In genomic region chr9:137069508-137070071, GRCh38 we compare ENCODE assay signal across 8 cellular contexts. TPM values are rescaled to one million over a fixed set of nuclear protein-coding genes. Genes with fewer than 3 reads are reported as not detected.
A peak's percentile ranks its signal among the peaks of the same experiment; 100 is the strongest.
DNase-seq lines count a peak whose midpoint lies in the region; ATAC-seq and TF ChIP-seq lines count a peak whose summit lies in the region.

No MANE protein-coding gene starts in this region.

- DNase-seq in AG10803 (ENCODE audit: low read depth): no peak
- no peak for DNase-seq in PC-3
- peak in 2 of 3 donors; percentile 50 to 61 for DNase-seq in right cardiac atrium
- DNase-seq in SKM-1 treated with dmso at 0.1 percent for 144 hours (lab: John Stamatoyannopoulos, UW; ENCODE audit: unreplicated experiment): no peak
- no peak for DNase-seq in G401 (ENCODE audit: low spot score)
- DNase-seq in NCI-H2029 treated with DMSO at 0.1 percent for 48 hours (lab: John Stamatoyannopoulos, UW): no peak

- peaks cover 30% of the 10 kb centered on the region for H3K79me2 ChIP-seq in PC-3 (ENCODE audit: low read length)

- no peaks in the 10 kb centered on the region for H3K9me2 ChIP-seq in PC-3 (replicated peaks; ENCODE audit: low read length)

- no peaks in the 10 kb centered on the region for H3K27me3 ChIP-seq in PC-3 (ENCODE audit: low read length)
- H3K27me3 ChIP-seq in right cardiac atrium (ENCODE audit: control insufficient read depth, insufficient read depth): no peaks in the 10 kb centered on the region

- peaks cover 13% of the 10 kb centered on the region; the same call in 1 of the 2 replicates for H4K20me1 ChIP-seq in PC-3 (ENCODE audit: low read length)

- POLR2A ChIA-PET in PC-3 (lab: Charles Lee; ENCODE audit: unreplicated experiment): no interaction called here

- H3K4me2 ChIP-seq in PC-3 (ENCODE audit: low read length): peak overlapping the region; percentile 95

- CTCF ChIA-PET in PC-3 (lab: Charles Lee): interaction anchor here (0.9 to 1.2 kb wide), 2 partner anchors 23 to 40 kb away, joined by 4 to 12 read pairs; partner anchors contain the start of gene NPDC1

- no peak overlapping the region for H2AFZ ChIP-seq in PC-3 (ENCODE audit: low read length)

- H3K9me3 ChIP-seq in PC-3 (ENCODE audit: low read length) (no peaks in the 10 kb centered on the region), right cardiac atrium (ENCODE audit: control insufficient read depth, low read length) (no peaks in the 10 kb centered on the region)

- in situ Hi-C loops in G401 (cut with HindIII; ENCODE audit: low sequenced_read_pairs): no loop called here

- TF ChIP-seq CTCF in AG10803 (conservative IDR thresholded peaks at IDR 0.05; ENCODE audit: low read length) (no peak), PC-3 (conservative IDR thresholded peaks at IDR 0.05; ENCODE audit: low read depth, low read length) (no peak)

- no peaks in the 10 kb centered on the region for H3K36me3 ChIP-seq in PC-3 (ENCODE audit: low read depth, low read length)

- peak; percentile 8 for ATAC-seq in GM19467 (IDR thresholded peaks at IDR 0.05; ENCODE audit: unreplicated experiment)
- peak; percentile 25 for ATAC-seq in PC-3
- no peak for ATAC-seq in right cardiac atrium
- ATAC-seq in HG02884 (IDR thresholded peaks at IDR 0.05; ENCODE audit: unreplicated experiment): no peak

- peaks cover 2% of the 10 kb centered on the region for H3F3A ChIP-seq in PC-3 (ENCODE audit: low read length, unreplicated experiment)

- H3K4me1 ChIP-seq in PC-3 (ENCODE audit: insufficient read depth, low read length): peaks cover 20% of the 10 kb centered on the region
- H3K4me1 ChIP-seq in right cardiac atrium (ENCODE audit: control insufficient read depth, insufficient read depth, low read length): no peaks in the 10 kb centered on the region

- 8% methylated on average over 48 of the region's 48 CpGs for WGBS in right cardiac atrium

- intact Hi-C loops in PC-3 (cut with micrococcal nuclease) (loop anchor here (1.0 kb wide), 1 partner anchor 17 kb away; the partner anchor contains the start of gene MAN1B1), right cardiac atrium (cut with DNase I) (loop anchor here in 1 of 4 donors (10.0 kb wide), 1 partner anchor 285 kb away; no protein-coding TSS in a partner anchor)

- H3K27ac ChIP-seq in PC-3 (ENCODE audit: low read length) (no peak overlapping the region), right cardiac atrium (ENCODE audit: low read length) (no peak overlapping the region)

- BruUV-seq in PC-3 (replicated peaks; lab: Mats Ljungman, UMichigan): no TSS peak

- peak overlapping the region; percentile 47; the same call in 1 of the 2 replicates for H3K9ac ChIP-seq in PC-3 (ENCODE audit: low read length)

- H3K4me3 ChIP-seq in AG10803 (ENCODE audit: low read length) (0 out of 2 replicates have a peak overlapping the region, but pooled peaks have one; percentile 3), PC-3 (ENCODE audit: low read length) (peak overlapping the region; percentile 84), right cardiac atrium (ENCODE audit: low read length) (no peak overlapping the region)

RNA-seq across cellular contexts. Expression of gene SAPCD2, which starts 0.8 kb away (rescaled TPM):
- 98.4 and 134 TPM in 2 replicates for total RNA-seq in PC-3 (2014; rRNA removed)
- under 1 TPM; 0.08 to 0.63 (median 0.28) TPM for total RNA-seq in right cardiac atrium
- polyA plus RNA-seq in right cardiac atrium: 0.18 TPM
- total RNA-seq in G401 (2014; rRNA removed; shearing (Covaris generic)): 62.9 and 63.5 TPM in 2 replicates

RNA-seq across cellular contexts. Expression of gene UAP1L1, which starts 7.7 kb away (rescaled TPM):
- total RNA-seq in PC-3 (2014; rRNA removed) (5.0 and 6.4 TPM in 2 replicates), right cardiac atrium (10 to 100 TPM in 3 of 4 donors, 1 to 10 TPM in 1; 9.8 to 14.0 (median 12.4) TPM)
- 10.1 TPM for polyA plus RNA-seq in right cardiac atrium
- 28.9 and 34.7 TPM in 2 replicates for total RNA-seq in G401 (2014; rRNA removed; shearing (Covaris generic))

RNA-seq across cellular contexts. Expression of gene ENTPD2, which starts 15.7 kb away (rescaled TPM):
- total RNA-seq in PC-3 (2014; rRNA removed): 0.92 and 1.3 TPM in 2 replicates
- 1 to 10 TPM in 3 of 4 donors, under 1 TPM in 1; 0.92 to 2.9 (median 1.4) TPM for total RNA-seq in right cardiac atrium
- 2.1 TPM for polyA plus RNA-seq in right cardiac atrium
- total RNA-seq in G401 (2014; rRNA removed; shearing (Covaris generic)): not detected in 2 replicates

RNA-seq across cellular contexts. Expression of gene MAN1B1, which starts 17.2 kb away (rescaled TPM):
- 65.5 and 71.6 TPM in 2 replicates for total RNA-seq in PC-3 (2014; rRNA removed)
- total RNA-seq in right cardiac atrium: 10 to 100 TPM; 23.9 to 31.3 (median 28.1) TPM
- 24.8 TPM for polyA plus RNA-seq in right cardiac atrium
- total RNA-seq in G401 (2014; rRNA removed; shearing (Covaris generic)): 67.0 and 73.9 TPM in 2 replicates

RNA-seq across cellular contexts. Expression of gene NPDC1, which starts 23.6 kb away (rescaled TPM):
- total RNA-seq in PC-3 (2014; rRNA removed) (25.4 and 33.3 TPM in 2 replicates), right cardiac atrium (10 to 100 TPM; 68.3 to 81.0 (median 71.4) TPM)
- 69.7 TPM for polyA plus RNA-seq in right cardiac atrium
- total RNA-seq in G401 (2014; rRNA removed; shearing (Covaris generic)): 32.0 and 38.4 TPM in 2 replicates

Comparison
In these comparisons a context has a peak if more than half of its experiments do, and no peak if none do; other contexts are left out.
1. DNase-seq: peak in right cardiac atrium (2 of 3); none in AG10803 (single experiment), PC-3 (single experiment), SKM-1 treated with dmso at 0.1 percent for 144 hours (single experiment), G401 (single experiment) and NCI-H2029 treated with DMSO at 0.1 percent for 48 hours (single experiment).
2. ATAC-seq: peak in GM19467 (single experiment) and PC-3 (single experiment); none in right cardiac atrium (0 of 2) and HG02884 (single experiment).
3. RNA of gene SAPCD2, which starts 0.8 kb away (total RNA-seq): 98.4 to 134 TPM in PC-3 and 62.9 to 63.5 TPM in G401; 0.08 to 0.63 TPM in right cardiac atrium; every median in the first group is over 10 times any median in the second.